Comparison of ENCODE assay signal across 14 cellular contexts in the genomic region with DNA sequence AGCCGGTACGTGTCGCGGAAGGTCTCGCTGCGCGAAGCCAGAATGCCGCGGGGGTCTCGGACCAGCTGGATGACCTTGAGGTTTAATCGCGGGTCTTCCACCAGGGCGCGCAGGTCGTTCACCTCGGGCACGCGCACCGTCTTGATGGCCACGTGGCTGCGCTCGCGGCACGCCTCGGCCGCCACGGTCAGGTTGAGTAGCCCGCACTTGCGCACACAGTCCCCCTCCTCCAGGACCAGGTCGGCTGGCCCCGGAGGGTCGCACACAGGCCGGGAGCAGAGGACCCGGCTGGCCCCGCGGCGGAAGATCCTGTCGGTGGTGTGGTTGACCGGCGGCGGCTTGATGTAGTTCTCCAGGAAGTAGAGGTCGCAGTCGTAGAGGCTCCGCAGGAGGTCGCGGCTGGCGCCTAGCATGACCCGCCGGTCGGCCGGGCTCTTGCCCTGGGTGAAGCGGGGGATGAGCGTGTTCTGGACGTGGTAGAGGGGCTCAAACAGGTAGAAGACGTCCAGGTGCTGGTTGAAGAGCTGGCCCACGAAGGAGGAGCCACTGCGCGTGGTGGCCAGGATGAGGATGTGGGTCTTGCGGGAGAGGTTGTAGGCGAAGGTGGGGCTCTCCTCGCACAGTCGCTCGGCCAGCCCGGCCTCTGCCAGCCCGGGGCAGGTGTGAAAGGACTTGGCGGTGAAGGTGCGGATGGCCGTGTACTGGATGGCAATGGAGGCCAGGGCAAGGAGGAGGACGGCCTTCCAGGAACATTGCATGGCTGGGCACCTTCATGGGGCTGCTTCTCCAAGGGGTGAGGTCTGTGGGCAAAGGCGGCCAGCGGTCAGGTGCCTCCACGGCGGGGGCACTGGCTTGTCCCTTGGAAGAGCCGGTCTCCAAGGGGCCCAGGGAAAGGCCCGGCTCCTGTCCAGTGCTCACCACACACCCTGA. TPM values are rescaled to one million over a fixed set of nuclear protein-coding genes. Genes with fewer than 3 reads are reported as not detected.
"Had no signal": no experiment of that assay in that cellular context is flagged by ENCODE, and none has a peak within 500 bp of the region (broad histone marks: within the 10 kb centered on the region; RNA-seq: fewer than 3 reads in every experiment).

No MANE protein-coding gene starts in this region.

- H3K36me3 ChIP-seq: esophagus squamous epithelium, ovary had no signal

- H3K27me3 ChIP-seq: ovary, tibial artery had no signal

- H3K27ac Mint-ChIP-seq: activated CD4-positive, alpha-beta memory T cell treated with anti-CD3 and anti-CD28 coated beads for 36 hours; activated naive CD4-positive, alpha-beta T cell treated with anti-CD3 and anti-CD28 coated beads for 36 hours; nephron progenitor cell; stimulated activated naive B cell treated with anti-CD40 and anti-IgM and Interleukin-4, amounts not matched to agents 10 μg/mL and 1 μg/mL and 100 μg/mL, for 72 hours; T-helper 17 cell had no signal

- ATAC-seq: stimulated activated naive B cell treated with anti-CD40 and anti-IgM and Interleukin-4, amounts not matched to agents 10 μg/mL and 1 μg/mL and 100 μg/mL, for 72 hours; T-helper 17 cell had no signal

- H3K4me3 Mint-ChIP-seq: activated CD4-positive, alpha-beta memory T cell treated with anti-CD3 and anti-CD28 coated beads for 36 hours; activated naive CD4-positive, alpha-beta T cell treated with anti-CD3 and anti-CD28 coated beads for 36 hours; nephron progenitor cell; stimulated activated naive B cell treated with anti-CD40 and anti-IgM and Interleukin-4, amounts not matched to agents 10 μg/mL and 1 μg/mL and 100 μg/mL, for 72 hours; T-helper 17 cell had no signal

- FAIRE-seq: astrocyte, bronchial epithelial cell, endothelial cell of umbilical vein had no signal

- H3K9me3 Mint-ChIP-seq: activated CD4-positive, alpha-beta memory T cell treated with anti-CD3 and anti-CD28 coated beads for 36 hours; activated naive CD4-positive, alpha-beta T cell treated with anti-CD3 and anti-CD28 coated beads for 36 hours; nephron progenitor cell had no signal

- H3K4me3 ChIP-seq: esophagus squamous epithelium, ovary, tibial artery had no signal

- H3K27ac ChIP-seq: esophagus squamous epithelium, ovary, tibial artery, WERI-Rb-1 had no signal

- DNase-seq: activated CD4-positive, alpha-beta memory T cell treated with anti-CD3 and anti-CD28 coated beads for 36 hours; activated naive CD4-positive, alpha-beta T cell treated with anti-CD3 and anti-CD28 coated beads for 36 hours; esophagus squamous epithelium; glutamatergic neuron; nephron progenitor cell; ovary; stimulated activated CD4-positive, alpha-beta T cell treated with anti-CD3 and anti-CD28 coated beads, Interleukin-2, amount 100 ng/mL, for 48 hours; stimulated activated naive B cell treated with anti-CD40 and anti-IgM and Interleukin-4, amounts not matched to agents 10 μg/mL and 1 μg/mL and 100 μg/mL, for 72 hours; T-helper 17 cell; tibial artery; WERI-Rb-1 had no signal

- H3K36me3 Mint-ChIP-seq: activated CD4-positive, alpha-beta memory T cell treated with anti-CD3 and anti-CD28 coated beads for 36 hours; stimulated activated naive B cell treated with anti-CD40 and anti-IgM and Interleukin-4, amounts not matched to agents 10 μg/mL and 1 μg/mL and 100 μg/mL, for 72 hours had no signal

- H3K9me3 ChIP-seq: esophagus squamous epithelium, ovary, tibial artery had no signal

RNA-seq across cellular contexts. Expression of a gene that starts 15.0 kb away (rescaled TPM):
- total RNA-seq: activated naive CD4-positive, alpha-beta T cell treated with anti-CD3 and anti-CD28 coated beads for 36 hours; T-helper 17 cell had no signal
